In genomic region chr20:57998981-57999464, GRCh38 we compare ENCODE assay signal across 16 cellular contexts.
DNase-seq lines count a peak whose midpoint lies in the region; ATAC-seq, FAIRE-seq and TF ChIP-seq lines count a peak whose summit lies in the region.
"Had no signal": no experiment of that assay in that cellular context is flagged by ENCODE, and none has a peak within 500 bp of the region (broad histone marks: within the 10 kb centered on the region; RNA-seq: fewer than 3 reads in every experiment).

No MANE protein-coding gene starts in this region.

- H3K27me3 ChIP-seq in astrocyte (ENCODE audit: insufficient read depth, low read length), result no peaks in the 10 kb centered on the region
- peaks cover 7% of the 10 kb centered on the region for H3K27me3 ChIP-seq in keratinocyte (ENCODE audit: control insufficient read depth, extremely low read depth, insufficient read depth, low read length)
- H3K27me3 ChIP-seq in rectal smooth muscle tissue (ENCODE audit: control insufficient read depth, insufficient read depth, low read length), result no peaks in the 10 kb centered on the region
- H3K27me3 ChIP-seq: MG63 had no signal

- DNase-seq in COR-L47 (lab: John Stamatoyannopoulos, UW) (peak; percentile 48), astrocyte (ENCODE audit: low read depth) (no peak), keratinocyte (ENCODE audit: low read depth, low spot score) (no peak), NCI-H1105 treated with DMSO at 0.1 percent for 48 hours (lab: John Stamatoyannopoulos, UW) (no peak), NCI-H774 (lab: John Stamatoyannopoulos, UW) (no peak), NCI-H69 (lab: John Stamatoyannopoulos, UW) (no peak)
- DNase-seq: MG63, NCI-H2029, stomach, T-helper 2 cell had no signal

- H3K4me3 Mint-ChIP-seq in astrocyte (ENCODE audit: unreplicated experiment), result no peak overlapping the region
- H3K4me3 Mint-ChIP-seq: activated naive CD8-positive, alpha-beta T cell had no signal

- H2AFZ ChIP-seq in astrocyte (ENCODE audit: low read depth, low read length), result peak overlapping the region; percentile 66
- no peak overlapping the region for H2AFZ ChIP-seq in keratinocyte (ENCODE audit: control insufficient read depth, low read length)

- no peak for ATAC-seq in GM18505 (IDR thresholded peaks at IDR 0.05; ENCODE audit: unreplicated experiment)
- ATAC-seq: esophagus mucosa had no signal

- FAIRE-seq in astrocyte (lab: Jason Lieb, UNC) (no peak), keratinocyte (lab: Jason Lieb, UNC) (no peak)

- H3K4me1 ChIP-seq in astrocyte (ENCODE audit: insufficient read depth, low read length) (peaks cover 27% of the 10 kb centered on the region), keratinocyte (ENCODE audit: control insufficient read depth, extremely low read depth, insufficient read depth, low read length) (peaks cover 13% of the 10 kb centered on the region), rectal smooth muscle tissue (ENCODE audit: control insufficient read depth, insufficient read depth, low read length) (no peaks in the 10 kb centered on the region)

- H3K9me3 Mint-ChIP-seq in astrocyte (ENCODE audit: unreplicated experiment), result peaks cover 5% of the 10 kb centered on the region
- H3K9me3 Mint-ChIP-seq: neural crest cell had no signal

- H4K20me1 ChIP-seq in astrocyte (ENCODE audit: insufficient read depth, low read length), result no peaks in the 10 kb centered on the region
- H4K20me1 ChIP-seq in keratinocyte (ENCODE audit: control insufficient read depth, extremely low read depth, insufficient read depth, low read length), result no peaks in the 10 kb centered on the region

- H3K36me3 ChIP-seq in astrocyte (ENCODE audit: insufficient read depth, low read length), result no peaks in the 10 kb centered on the region
- no peaks in the 10 kb centered on the region for H3K36me3 ChIP-seq in keratinocyte (ENCODE audit: control insufficient read depth in 2 of 2, extremely low read depth in 1 of 2, insufficient read depth in 2 of 2, low read length in 2 of 2)
- H3K36me3 ChIP-seq in rectal smooth muscle tissue (ENCODE audit: control insufficient read depth, insufficient read depth, low read length), result no peaks in the 10 kb centered on the region
- H3K36me3 ChIP-seq: MG63, stomach had no signal

- H3K27me3 Mint-ChIP-seq in astrocyte (ENCODE audit: low read depth, unreplicated experiment), result peaks cover 14% of the 10 kb centered on the region

- H3K9me3 ChIP-seq in astrocyte (ENCODE audit: insufficient read depth, low read depth, low read length) (no peaks in the 10 kb centered on the region), keratinocyte (ENCODE audit: control insufficient read depth, low read depth, low read length) (no peaks in the 10 kb centered on the region)
- H3K9me3 ChIP-seq: MG63, stomach had no signal

- TF ChIP-seq CTCF in astrocyte (IDR thresholded peaks at IDR 0.05; ENCODE audit: insufficient read depth, low read depth, low read length) (no peak), keratinocyte (optimal IDR thresholded peaks at IDR 0.05 in 1 of 3, IDR thresholded peaks at IDR 0.05 in 1 of 3, conservative IDR thresholded peaks at IDR 0.05 in 1 of 3; ENCODE audit: extremely low read depth in 1 of 3, insufficient read depth in 2 of 3, low read length in 3 of 3) (no peak)

- H3K4me1 Mint-ChIP-seq in astrocyte (ENCODE audit: low read depth, unreplicated experiment), result peaks cover 14% of the 10 kb centered on the region

- H3K27ac ChIP-seq in astrocyte (ENCODE audit: low read depth, low read length), result no peak overlapping the region
- no peak overlapping the region for H3K27ac ChIP-seq in keratinocyte (ENCODE audit: control insufficient read depth, insufficient read depth, low read length)
- no peak overlapping the region for H3K27ac ChIP-seq in rectal smooth muscle tissue (ENCODE audit: low read depth, low read length)
- H3K27ac ChIP-seq: RWPE1 had no signal

- no peaks in the 10 kb centered on the region for H3K9me1 ChIP-seq in keratinocyte (ENCODE audit: control insufficient read depth, extremely low read depth, insufficient read depth, low read length)

- TF ChIP-seq POLR2A in GM18505 (IDR thresholded peaks at IDR 0.05; ENCODE audit: borderline replicate concordance, extremely low read depth, insufficient read depth, insufficient read length), result no peak

- H3K4me3 ChIP-seq in astrocyte (ENCODE audit: insufficient read depth, low read depth, low read length) (no peak overlapping the region), keratinocyte (ENCODE audit: control insufficient read depth in 2 of 3, extremely low read depth in 1 of 3, insufficient read depth in 2 of 3, low read depth in 1 of 3, low read length in 3 of 3) (no peak overlapping the region), rectal smooth muscle tissue (ENCODE audit: low read length) (peak overlapping the region; percentile 17)
- H3K4me3 ChIP-seq: MG63, stomach had no signal

- H3K79me2 ChIP-seq in astrocyte (ENCODE audit: insufficient read depth, low read length) (no peaks in the 10 kb centered on the region), keratinocyte (ENCODE audit: control insufficient read depth, insufficient read depth, low read length) (no peaks in the 10 kb centered on the region)

- H3K4me2 ChIP-seq in astrocyte (ENCODE audit: low read length) (peak overlapping the region; percentile 45), keratinocyte (ENCODE audit: control insufficient read depth, extremely low read depth, insufficient read depth, low read depth, low read length) (peak overlapping the region; percentile 34)

- H3K9ac ChIP-seq in astrocyte (ENCODE audit: low read length) (no peak overlapping the region), keratinocyte (ENCODE audit: control insufficient read depth, extremely low read depth, insufficient read depth, low read length) (no peak overlapping the region), rectal smooth muscle tissue (ENCODE audit: low read length) (no peak overlapping the region)

- dilution Hi-C loops in keratinocyte (cut with MboI; ENCODE audit: extremely low pct_ligation_motif_present, low sequenced_read_pairs), result no loop called here

- no peak overlapping the region for H3K27ac Mint-ChIP-seq in astrocyte (ENCODE audit: unreplicated experiment)
- H3K27ac Mint-ChIP-seq: activated naive CD8-positive, alpha-beta T cell had no signal

- H3K36me3 Mint-ChIP-seq in astrocyte (ENCODE audit: low read depth, unreplicated experiment), result peaks cover 1% of the 10 kb centered on the region
- H3K36me3 Mint-ChIP-seq: activated naive CD8-positive, alpha-beta T cell had no signal
